Comparison of ENCODE assay signal across 1 cellular context in the genomic region with DNA sequence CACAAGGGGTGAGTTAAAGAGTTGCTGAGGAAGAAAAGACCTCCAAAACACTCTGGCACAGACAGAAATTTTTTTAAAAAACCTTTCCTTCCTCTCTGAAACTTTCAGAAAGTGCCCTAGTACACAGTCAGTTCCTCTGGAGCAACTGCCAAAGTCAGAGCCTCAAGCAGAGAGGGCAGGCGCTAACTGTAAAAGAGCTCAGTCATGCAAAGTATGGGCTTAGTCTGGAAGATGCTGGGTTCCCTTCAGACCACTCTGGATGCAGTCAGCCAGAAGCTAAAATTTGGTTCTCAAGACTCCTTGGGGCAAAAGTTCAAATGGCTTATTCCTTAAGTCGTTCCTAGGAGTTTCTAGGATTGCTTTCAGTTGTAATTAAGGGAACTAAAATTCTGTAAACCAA.
TF ChIP-seq lines count a peak whose summit lies in the region.

No MANE protein-coding gene starts in this region.

TF ChIP-seq in SK-N-SH, 30 proteins besides CTCF, POLR2A, EP300 and RAD21 (continued from another document):
- TF ChIP-seq, protein P1, sequence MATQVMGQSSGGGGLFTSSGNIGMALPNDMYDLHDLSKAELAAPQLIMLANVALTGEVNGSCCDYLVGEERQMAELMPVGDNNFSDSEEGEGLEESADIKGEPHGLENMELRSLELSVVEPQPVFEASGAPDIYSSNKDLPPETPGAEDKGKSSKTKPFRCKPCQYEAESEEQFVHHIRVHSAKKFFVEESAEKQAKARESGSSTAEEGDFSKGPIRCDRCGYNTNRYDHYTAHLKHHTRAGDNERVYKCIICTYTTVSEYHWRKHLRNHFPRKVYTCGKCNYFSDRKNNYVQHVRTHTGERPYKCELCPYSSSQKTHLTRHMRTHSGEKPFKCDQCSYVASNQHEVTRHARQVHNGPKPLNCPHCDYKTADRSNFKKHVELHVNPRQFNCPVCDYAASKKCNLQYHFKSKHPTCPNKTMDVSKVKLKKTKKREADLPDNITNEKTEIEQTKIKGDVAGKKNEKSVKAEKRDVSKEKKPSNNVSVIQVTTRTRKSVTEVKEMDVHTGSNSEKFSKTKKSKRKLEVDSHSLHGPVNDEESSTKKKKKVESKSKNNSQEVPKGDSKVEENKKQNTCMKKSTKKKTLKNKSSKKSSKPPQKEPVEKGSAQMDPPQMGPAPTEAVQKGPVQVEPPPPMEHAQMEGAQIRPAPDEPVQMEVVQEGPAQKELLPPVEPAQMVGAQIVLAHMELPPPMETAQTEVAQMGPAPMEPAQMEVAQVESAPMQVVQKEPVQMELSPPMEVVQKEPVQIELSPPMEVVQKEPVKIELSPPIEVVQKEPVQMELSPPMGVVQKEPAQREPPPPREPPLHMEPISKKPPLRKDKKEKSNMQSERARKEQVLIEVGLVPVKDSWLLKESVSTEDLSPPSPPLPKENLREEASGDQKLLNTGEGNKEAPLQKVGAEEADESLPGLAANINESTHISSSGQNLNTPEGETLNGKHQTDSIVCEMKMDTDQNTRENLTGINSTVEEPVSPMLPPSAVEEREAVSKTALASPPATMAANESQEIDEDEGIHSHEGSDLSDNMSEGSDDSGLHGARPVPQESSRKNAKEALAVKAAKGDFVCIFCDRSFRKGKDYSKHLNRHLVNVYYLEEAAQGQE (IDR thresholded peaks at IDR 0.05; ENCODE audit: low read depth, low read length), result no peak
- no peak for TF ChIP-seq YY1 (IDR thresholded peaks at IDR 0.05; ENCODE audit: low read depth)
- no peak for TF ChIP-seq TCF12 (IDR thresholded peaks at IDR 0.05)
- no peak for TF ChIP-seq FOSL2 (IDR thresholded peaks at IDR 0.05; ENCODE audit: borderline replicate concordance, low read depth)
- TF ChIP-seq, protein P2, sequence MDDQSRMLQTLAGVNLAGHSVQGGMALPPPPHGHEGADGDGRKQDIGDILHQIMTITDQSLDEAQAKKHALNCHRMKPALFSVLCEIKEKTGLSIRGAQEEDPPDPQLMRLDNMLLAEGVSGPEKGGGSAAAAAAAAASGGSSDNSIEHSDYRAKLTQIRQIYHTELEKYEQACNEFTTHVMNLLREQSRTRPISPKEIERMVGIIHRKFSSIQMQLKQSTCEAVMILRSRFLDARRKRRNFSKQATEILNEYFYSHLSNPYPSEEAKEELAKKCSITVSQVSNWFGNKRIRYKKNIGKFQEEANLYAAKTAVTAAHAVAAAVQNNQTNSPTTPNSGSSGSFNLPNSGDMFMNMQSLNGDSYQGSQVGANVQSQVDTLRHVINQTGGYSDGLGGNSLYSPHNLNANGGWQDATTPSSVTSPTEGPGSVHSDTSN (IDR thresholded peaks at IDR 0.05), result no peak
- no peak for TF ChIP-seq ELF1 (IDR thresholded peaks at IDR 0.05)
